ENCODE assay signal across 1 cellular context in genomic region chr3:72319202-72320095, GRCh38.
TF ChIP-seq lines count a peak whose summit lies in the region.

No MANE protein-coding gene starts in this region.

TF ChIP-seq in K562, 482 proteins besides CTCF, POLR2A, EP300 and RAD21 (continued from another document and continues in another):
- no peak for TF ChIP-seq PBX2 (CRISPR knock-in tag; IDR thresholded peaks at IDR 0.05; ENCODE audit: low read depth)
- 0 out of 2 replicates have a peak, but pooled peaks have one; percentile 30 for TF ChIP-seq PBX2 (tag; conservative IDR thresholded peaks at IDR 0.05; ENCODE audit: low read depth)
- TF ChIP-seq NFRKB (IDR thresholded peaks at IDR 0.05; ENCODE audit: low read depth): peak; percentile 23; the same call in 1 of the 2 replicates
- TF ChIP-seq C11orf30 (IDR thresholded peaks at IDR 0.05; ENCODE audit: low read depth): peak; percentile 85
- peak; percentile 59 for TF ChIP-seq MEIS2 (IDR thresholded peaks at IDR 0.05; ENCODE audit: partially characterized antibody)
- peak; percentile 20; the same call in 1 of the 2 replicates for TF ChIP-seq PHF8 (IDR thresholded peaks at IDR 0.05; ENCODE audit: borderline replicate concordance, low read length)
- 0 out of 4 replicates have a peak, but pooled peaks have one; percentile 9 to 26 for TF ChIP-seq RCOR1 (IDR thresholded peaks at IDR 0.05; ENCODE audit: borderline replicate concordance in 1 of 2, low read depth in 2 of 2, low read length in 2 of 2)
- no peak for TF ChIP-seq ZNF165 (CRISPR knock-in tag; IDR thresholded peaks at IDR 0.05; ENCODE audit: borderline replicate concordance)
- TF ChIP-seq ZNF395 (CRISPR knock-in tag; IDR thresholded peaks at IDR 0.05): peak; percentile 70
- TF ChIP-seq ZNF146 (CRISPR knock-in tag; IDR thresholded peaks at IDR 0.05; ENCODE audit: unreplicated experiment): peak; percentile 92
- TF ChIP-seq ZNF644 (tag; IDR thresholded peaks at IDR 0.05; ENCODE audit: low read depth): peak; percentile 83
- TF ChIP-seq HSF4 (CRISPR knock-in tag; IDR thresholded peaks at IDR 0.05; ENCODE audit: borderline replicate concordance): no peak
- peak; percentile 32; the same call in 1 of the 2 replicates for TF ChIP-seq CXXC5 (CRISPR knock-in tag; IDR thresholded peaks at IDR 0.05)
- TF ChIP-seq PRDM10 (IDR thresholded peaks at IDR 0.05; ENCODE audit: partially characterized antibody): peak; percentile 17
- TF ChIP-seq MAFG (tag; conservative IDR thresholded peaks at IDR 0.05): peak; percentile 83
- no peak for TF ChIP-seq NR1H2 (CRISPR knock-in tag; IDR thresholded peaks at IDR 0.05)
- TF ChIP-seq HDAC1 (IDR thresholded peaks at IDR 0.05): peak in 1 of 2 experiments; percentile 56; a peak in 2 of 4 replicates
- peak; percentile 52; the same call in 1 of the 2 replicates for TF ChIP-seq PKNOX1 (IDR thresholded peaks at IDR 0.05)
- no peak for TF ChIP-seq HOMEZ (CRISPR knock-in tag; IDR thresholded peaks at IDR 0.05)
- TF ChIP-seq ZNF445 (CRISPR knock-in tag; IDR thresholded peaks at IDR 0.05; ENCODE audit: low read depth): no peak
- peak; percentile 9; the same call in 1 of the 2 replicates for TF ChIP-seq POLR2H (tag; IDR thresholded peaks at IDR 0.05; ENCODE audit: low read depth)
- TF ChIP-seq SMARCE1 (IDR thresholded peaks at IDR 0.05): peak; percentile 79
- peak; percentile 26; the same call in 1 of the 2 replicates for TF ChIP-seq ESRRA (IDR thresholded peaks at IDR 0.05; ENCODE audit: borderline replicate concordance, low read depth)
- TF ChIP-seq GATA2 (CRISPR knock-in tag; IDR thresholded peaks at IDR 0.05): no peak
- TF ChIP-seq ZFP36 (IDR thresholded peaks at IDR 0.05; ENCODE audit: low read depth, low read length, partially characterized antibody): peak; percentile 70
- 0 out of 2 replicates have a peak, but pooled peaks have one; percentile 7 for TF ChIP-seq MGA (IDR thresholded peaks at IDR 0.05)
- TF ChIP-seq DACH1 (IDR thresholded peaks at IDR 0.05; ENCODE audit: partially characterized antibody): peak; percentile 56
- TF ChIP-seq ZNF316 (IDR thresholded peaks at IDR 0.05): peak; percentile 86
- peak; percentile 45; the same call in 1 of the 2 replicates for TF ChIP-seq ZFX (CRISPR knock-in tag; IDR thresholded peaks at IDR 0.05)
- peak; percentile 59 for TF ChIP-seq CBFA2T3 (IDR thresholded peaks at IDR 0.05)
- TF ChIP-seq ARHGAP35 (IDR thresholded peaks at IDR 0.05; ENCODE audit: partially characterized antibody): no peak
- peak; percentile 71 to 89 for TF ChIP-seq KDM1A (IDR thresholded peaks at IDR 0.05)
- TF ChIP-seq MTA2 (IDR thresholded peaks at IDR 0.05; ENCODE audit: low read depth): 0 out of 2 replicates have a peak, but pooled peaks have one; percentile 4
- TF ChIP-seq ZEB2 (IDR thresholded peaks at IDR 0.05): peak; percentile 82
- no peak for TF ChIP-seq POLR2AphosphoS2 (IDR thresholded peaks at IDR 0.05; ENCODE audit: low read length)
- no peak for TF ChIP-seq FOXO4 (CRISPR knock-in tag; IDR thresholded peaks at IDR 0.05)
